ENCODE assay signal across 20 cellular contexts in genomic region chr9:123894822-123895221, GRCh38. TPM values are rescaled to one million over a fixed set of nuclear protein-coding genes. Genes with fewer than 3 reads are reported as not detected.
DNase-seq lines count a peak whose midpoint lies in the region; ATAC-seq, FAIRE-seq and TF ChIP-seq lines count a peak whose summit lies in the region.
"Had no signal": no experiment of that assay in that cellular context is flagged by ENCODE, and none has a peak within 500 bp of the region (broad histone marks: within the 10 kb centered on the region; RNA-seq: fewer than 3 reads in every experiment).

No MANE protein-coding gene starts in this region.

- no peak overlapping the region for H2BK12ac ChIP-seq in H1 (ENCODE audit: low read depth, low read length)

- H3K14ac ChIP-seq in H1 (ENCODE audit: insufficient read length), result no peak overlapping the region

- no peak overlapping the region for H4K8ac ChIP-seq in H1 (ENCODE audit: extremely low read depth, insufficient read depth, low read length)

- TF ChIP-seq RAD21 in A549 (conservative IDR thresholded peaks at IDR 0.05 in 1 of 2, IDR thresholded peaks at IDR 0.05 in 1 of 2) (no peak), H1 (IDR thresholded peaks at IDR 0.05 in 1 of 2, conservative IDR thresholded peaks at IDR 0.05 in 1 of 2; ENCODE audit: low read depth in 2 of 2, low read length in 2 of 2) (no peak)

- no peak overlapping the region for H3K56ac ChIP-seq in H1 (replicated peaks; ENCODE audit: insufficient read length, low read depth, low read length)

- no peak overlapping the region for H2BK120ac ChIP-seq in H1 (replicated peaks; ENCODE audit: low read depth, low read length)

- POLR2A ChIA-PET in A549 (lab: Yijun Ruan, JAX) (no interaction called here), H1 (lab: Charles Lee; ENCODE audit: partially characterized antibody) (interaction anchor here (1.5 to 1.9 kb wide), 2 partner anchors 33 to 34 kb away, joined by 3 to 5 read pairs; partner anchors contain the start of gene DENND1A)

- H3K4me3 ChIP-seq in A549 (no peak overlapping the region), H1 (ENCODE audit: extremely low read depth in 1 of 4, insufficient read depth in 2 of 4, low read depth in 3 of 4, low read length in 4 of 4) (no peak overlapping the region)
- H3K4me3 ChIP-seq: HAP-1 had no signal

- H3K18ac ChIP-seq in H1 (ENCODE audit: extremely low read depth, low read length), result no peak overlapping the region

- H4K91ac ChIP-seq in H1 (replicated peaks; ENCODE audit: insufficient read length, low read length), result no peak overlapping the region

- H3K9me3 ChIP-seq in A549 (no peaks in the 10 kb centered on the region), H1 (ENCODE audit: insufficient read depth in 2 of 2, low read depth in 1 of 2, low read length in 1 of 2) (no peaks in the 10 kb centered on the region)
- H3K9me3 ChIP-seq: BE2C, HAP-1 had no signal

- CTCF ChIA-PET in A549 (lab: Yijun Ruan, JAX) (interaction anchor here (0.6 kb wide), 1 partner anchor 438 kb away, joined by 3 read pairs; no protein-coding TSS in a partner anchor), H1 (lab: Charles Lee; ENCODE audit: partially characterized antibody) (no interaction called here)

- H2AK5ac ChIP-seq in H1 (ENCODE audit: low read depth, low read length), result no peak overlapping the region

- no peak overlapping the region for H3K23ac ChIP-seq in H1 (ENCODE audit: insufficient read length)

- H2AFZ ChIP-seq in H1 (ENCODE audit: low read length), result no peak overlapping the region

- H3K79me1 ChIP-seq in H1 (ENCODE audit: low read depth, low read length), result no peaks in the 10 kb centered on the region; the same call in 1 of the 2 replicates

- 0 out of 2 replicates have a peak overlapping the region, but pooled peaks have one; percentile 69 for H2BK20ac ChIP-seq in H1 (ENCODE audit: low read length)

- peaks cover 18% of the 10 kb centered on the region for H3K4me1 ChIP-seq in A549
- peaks cover 3 to 20% (median 14%) of the 10 kb centered on the region in 4 experiments; a peak in 5 of 7 replicates for H3K4me1 ChIP-seq in H1 (replicated peaks in 1 of 4; ENCODE audit: control insufficient read depth in 3 of 4, insufficient read depth in 4 of 4, low read length in 3 of 4)
- H3K4me1 ChIP-seq: BE2C, HAP-1 had no signal

- FAIRE-seq in A549 (lab: Jason Lieb, UNC) (no peak), H1 (lab: Jason Lieb, UNC) (peak; percentile 72)

- no peak for TF ChIP-seq CTCF in A549 (IDR thresholded peaks at IDR 0.05)
- TF ChIP-seq CTCF in H1 (IDR thresholded peaks at IDR 0.05; ENCODE audit: control extremely low read depth in 1 of 3, insufficient read depth in 1 of 3, low read depth in 1 of 3, low read length in 3 of 3), result no peak

- TF ChIP-seq POLR2A in A549 (IDR thresholded peaks at IDR 0.05; ENCODE audit: low read length), result no peak
- no peak for TF ChIP-seq POLR2A in H1 (IDR thresholded peaks at IDR 0.05; ENCODE audit: control extremely low read depth in 1 of 2, low read depth in 2 of 2, low read length in 2 of 2)

- no peak for DNase-seq in A549 (ENCODE audit: low read depth in 1 of 2, low spot score in 1 of 2)
- peak; percentile 36 for DNase-seq in MV-4-11 (lab: John Stamatoyannopoulos, UW)
- no peak for DNase-seq in H1 (ENCODE audit: low read depth in 1 of 2, low spot score in 2 of 2)
- no peak for DNase-seq in SHP77 treated with DMSO at 0.1 percent for 48 hours (lab: John Stamatoyannopoulos, UW)
- DNase-seq in OCI-M2 (lab: John Stamatoyannopoulos, UW; ENCODE audit: unreplicated experiment), result no peak
- DNase-seq: BE2C; CD4-positive, alpha-beta memory T cell; GDM1; NCI-H1105 treated with DMSO at 0.1 percent for 48 hours; NCI-H1694; NCI-H2081 treated with DMSO at 0.1 percent for 48 hours; NCI-H510A; NCI-H748 treated with DMSO at 0.1 percent for 48 hours; NK-92 treated with Interleukin-12 subunit alpha and Interleukin-12 subunit beta, amount 100 ng/mL, for 24 hours; RPMI8226 had no signal

- H2BK5ac ChIP-seq in H1 (ENCODE audit: low read depth, low read length), result no peak overlapping the region

- ATAC-seq in A549 (no peak), GM21529 (IDR thresholded peaks at IDR 0.05; ENCODE audit: unreplicated experiment) (peak; percentile 49), GM18909 (IDR thresholded peaks at IDR 0.05; ENCODE audit: poor library complexity, unreplicated experiment) (no peak), HG02840 (IDR thresholded peaks at IDR 0.05; ENCODE audit: low FRiP score, unreplicated experiment) (no peak)

- no peaks in the 10 kb centered on the region for H3K23me2 ChIP-seq in H1 (ENCODE audit: low read depth, low read length)

- no peak overlapping the region for H2BK15ac ChIP-seq in H1 (ENCODE audit: low read length)

- H3K79me2 ChIP-seq in H1 (ENCODE audit: control insufficient read depth in 1 of 2, insufficient read depth in 2 of 2, low read length in 2 of 2), result peaks cover 3 to 61% of the 10 kb centered on the region in 2 experiments; a peak in 3 of 4 replicates

- H3K36me3 ChIP-seq in H1 (ENCODE audit: control insufficient read depth in 2 of 4, insufficient read depth in 4 of 4, low read length in 3 of 4), result no peaks in the 10 kb centered on the region
- H3K36me3 ChIP-seq: BE2C, HAP-1 had no signal

- H3K27me3 ChIP-seq in H1 (replicated peaks in 1 of 4; ENCODE audit: control insufficient read depth in 3 of 4, extremely low read depth in 1 of 4, insufficient read depth in 3 of 4, low read length in 3 of 4), result no peaks in the 10 kb centered on the region
- H3K27me3 ChIP-seq: BE2C had no signal

- H3K27ac ChIP-seq in A549, result no peak overlapping the region
- no peak overlapping the region; the same call in 1 of the 2 replicates for H3K27ac ChIP-seq in H1 (ENCODE audit: low read depth, low read length)
- H3K27ac ChIP-seq: KMS-11 had no signal

- no peak overlapping the region for H3K9ac ChIP-seq in H1 (replicated peaks in 1 of 4; ENCODE audit: extremely low read depth in 1 of 4, low read depth in 3 of 4, low read length in 3 of 4)
- H3K9ac ChIP-seq: KMS-11 had no signal

- H3K4me2 ChIP-seq in A549 (peak overlapping the region; percentile 45; the same call in 1 of the 3 replicates), H1 (ENCODE audit: insufficient read depth in 1 of 2, low read depth in 2 of 2, low read length in 2 of 2) (0 out of 4 replicates have a peak overlapping the region, but pooled peaks of 1 of the 2 experiments have one; percentile 57)
- H3K4me2 ChIP-seq: KMS-11 had no signal

- no peaks in the 10 kb centered on the region for H4K20me1 ChIP-seq in H1 (replicated peaks in 1 of 2; ENCODE audit: control insufficient read depth in 1 of 2, insufficient read depth in 2 of 2, low read length in 2 of 2)

- no peak overlapping the region for H4K5ac ChIP-seq in H1 (ENCODE audit: insufficient read length, low read depth, low read length)

- TF ChIP-seq EP300 in A549 (IDR thresholded peaks at IDR 0.05) (no peak), H1 (IDR thresholded peaks at IDR 0.05; ENCODE audit: borderline replicate concordance in 1 of 2, low read depth in 2 of 2, low read length in 2 of 2) (no peak)

- H3K4ac ChIP-seq in H1 (replicated peaks; ENCODE audit: insufficient read length, low read depth, low read length), result no peak overlapping the region

TF ChIP-seq in A549, 52 proteins besides CTCF, POLR2A, EP300 and RAD21 (continues in another document):
- TF ChIP-seq BHLHE40 (IDR thresholded peaks at IDR 0.05; ENCODE audit: low read depth, low read length) (no peak), KDM1A (IDR thresholded peaks at IDR 0.05; ENCODE audit: low read depth) (no peak), NR3C1 (IDR thresholded peaks at IDR 0.05) (no peak), RARB (CRISPR knock-in tag; IDR thresholded peaks at IDR 0.05) (no peak), CEBPB (IDR thresholded peaks at IDR 0.05) (no peak), CBX8 (IDR thresholded peaks at IDR 0.05) (no peak), TP53 (CRISPR knock-in tag; IDR thresholded peaks at IDR 0.05) (no peak), EHMT2 (IDR thresholded peaks at IDR 0.05; ENCODE audit: low read depth) (no peak), CBX2 (IDR thresholded peaks at IDR 0.05; ENCODE audit: borderline replicate concordance, low read depth) (no peak), FOXS1 (CRISPR knock-in tag; IDR thresholded peaks at IDR 0.05) (no peak)

TF ChIP-seq in H1, 55 proteins besides CTCF, POLR2A, EP300 and RAD21:
- TF ChIP-seq SP1 (IDR thresholded peaks at IDR 0.05; ENCODE audit: low read depth, low read length) (peak; percentile 61; the same call in 1 of the 2 replicates), KDM4A (IDR thresholded peaks at IDR 0.05; ENCODE audit: low read depth, low read length, severe bottlenecking) (no peak), HDAC2 (IDR thresholded peaks at IDR 0.05; ENCODE audit: borderline replicate concordance in 1 of 2, low read depth in 2 of 2, low read length in 2 of 2) (0 out of 4 replicates have a peak, but pooled peaks of 1 of the 2 experiments have one; percentile 46), NANOG (IDR thresholded peaks at IDR 0.05; ENCODE audit: insufficient read depth, low read depth, low read length, poor library complexity, severe bottlenecking) (peak; percentile 34), TCF12 (IDR thresholded peaks at IDR 0.05; ENCODE audit: low read depth, low read length) (0 out of 2 replicates have a peak, but pooled peaks have one; percentile 17), TEAD4 (IDR thresholded peaks at IDR 0.05; ENCODE audit: low read depth, low read length) (0 out of 2 replicates have a peak, but pooled peaks have one; percentile 2)

RNA-seq across cellular contexts. Expression of gene DENND1A, which starts 35.1 kb away (rescaled TPM):
- polyA plus RNA-seq in A549 (2011; rRNA removed) (21.9 and 22.1 TPM in 2 replicates), A549 (2017; fragmentation: RNase III; extraction: RNeasy Plus Mini Kit Qiagen cat#74134 plus additional on column Dnase treatment) (14.9 to 15.6 TPM (median 15.1 TPM) in 3 replicates), H1 (2011; rRNA removed) (24.1 and 33.9 TPM in 2 replicates)
- 13.7 and 17.2 TPM in 2 replicates for polyA plus RNA-seq in A549 (2012; cell fraction: cytosol; rRNA removed)
- 16.6 and 21.5 TPM in 2 replicates for polyA plus RNA-seq in A549 (2012; cell fraction: nucleus; rRNA removed)
- polyA minus RNA-seq in A549 (2011; rRNA and poly(A)+ RNA removed), result 66.5 and 71.0 TPM in 2 replicates
- 26.2 and 26.4 TPM in 2 replicates for total RNA-seq in H1 (2021; fragmentation: NEBNext Ultra II Directional; extraction: Animal tissue kit (Norgen Biotek cat#: 25700))
- polyA plus RNA-seq in H1 (2011; cell fraction: cytosol; rRNA removed), result 18.7 TPM
- polyA plus RNA-seq in H1 (2011; cell fraction: nucleus; rRNA removed), result 61.5 TPM
- 21.8 to 25.4 TPM (median 24.1 TPM) in 4 replicates for polyA plus RNA-seq in H1 (2012, experiment 1 of 2)
- polyA plus RNA-seq in H1 (2012, experiment 2 of 2), result 18.2 TPM
- 16.0 TPM for polyA plus RNA-seq in H1 (2013, experiment 1 of 2)
- polyA plus RNA-seq in H1 (2013, experiment 2 of 2), result 16.8 TPM
- 74.1 and 91.8 TPM in 2 replicates for polyA minus RNA-seq in H1 (2011; rRNA and poly(A)+ RNA removed)
- polyA minus RNA-seq in H1 (2011; cell fraction: cytosol; rRNA and poly(A)+ RNA removed), result 30.5 TPM
- polyA minus RNA-seq in H1 (2011; cell fraction: nucleus; rRNA and poly(A)+ RNA removed), result 81.2 TPM
